Comparison of ENCODE assay signal across 12 cellular contexts in the genomic region with DNA sequence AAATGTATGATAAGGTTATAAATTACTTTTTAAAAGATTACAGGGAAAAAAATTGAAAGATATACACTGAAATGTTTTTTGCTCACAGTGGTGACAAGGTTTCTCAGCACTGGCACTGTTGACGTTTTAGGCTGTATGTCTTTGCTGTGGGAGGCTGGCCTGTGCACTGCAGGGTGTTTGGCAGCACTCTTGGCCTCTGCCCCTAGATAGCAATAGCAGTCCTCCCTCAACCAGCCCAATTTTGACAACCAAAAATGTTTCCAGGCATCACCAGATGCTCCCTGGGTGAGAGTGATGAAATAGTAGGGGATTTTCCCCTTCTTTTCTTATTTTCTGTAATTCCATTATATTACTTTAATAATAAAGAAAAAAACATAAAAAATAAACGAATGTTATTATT. TPM values are rescaled to one million over a fixed set of nuclear protein-coding genes. Genes with fewer than 3 reads are reported as not detected.
DNase-seq lines count a peak whose midpoint lies in the region; ATAC-seq lines count a peak whose summit lies in the region.
"Had no signal": no experiment of that assay in that cellular context is flagged by ENCODE, and none has a peak within 500 bp of the region (broad histone marks: within the 10 kb centered on the region; RNA-seq: fewer than 3 reads in every experiment).

No MANE protein-coding gene starts in this region.

- H3K36me3 Mint-ChIP-seq in activated T-cell treated with anti-CD3 and anti-CD28 coated beads, Interleukin-2, amount 50 U/mL, for 4 hours (ENCODE audit: insufficient read depth): peaks cover 39% of the 10 kb centered on the region

- no peak for ATAC-seq in activated T-cell treated with anti-CD3 and anti-CD28 coated beads, Interleukin-2, amount 50 U/mL, for 4 hours
- ATAC-seq in HG03520 (IDR thresholded peaks at IDR 0.05; ENCODE audit: unreplicated experiment) (peak; percentile 28), GM18517 (IDR thresholded peaks at IDR 0.05; ENCODE audit: unreplicated experiment) (no peak)
- ATAC-seq in stimulated activated naive CD8-positive, alpha-beta T cell treated with anti-CD3 and anti-CD28 coated beads, Interleukin-15, Interleukin-2, amounts not matched to agents 100 U/mL and 50 U/mL, for 24 hours: peak; percentile 24

- H3K9ac ChIP-seq in adipocyte (ENCODE audit: low read length): no peak overlapping the region

- H3K9me3 ChIP-seq in adipocyte (ENCODE audit: control insufficient read depth, low read length): no peaks in the 10 kb centered on the region

- peaks cover 72% of the 10 kb centered on the region for H3K4me1 Mint-ChIP-seq in activated T-cell treated with anti-CD3 and anti-CD28 coated beads, Interleukin-2, amount 50 U/mL, for 4 hours (ENCODE audit: low read depth)

- no peaks in the 10 kb centered on the region for H3K27me3 ChIP-seq in adipocyte (replicated peaks; ENCODE audit: control insufficient read depth, insufficient read depth, low read length)

- no peaks in the 10 kb centered on the region for H3K27me3 Mint-ChIP-seq in activated T-cell treated with anti-CD3 and anti-CD28 coated beads, Interleukin-2, amount 50 U/mL, for 4 hours (ENCODE audit: low read depth)

- H3K4me3 ChIP-seq in adipocyte (ENCODE audit: low read length): no peak overlapping the region
- H3K4me3 ChIP-seq: SK-N-MC had no signal

- peaks cover 20% of the 10 kb centered on the region for H3K4me1 ChIP-seq in adipocyte (ENCODE audit: control insufficient read depth, insufficient read depth, low read length)

- no peaks in the 10 kb centered on the region for H3K36me3 ChIP-seq in adipocyte (ENCODE audit: control insufficient read depth, insufficient read depth, low read length, severe bottlenecking)

- no peaks in the 10 kb centered on the region for H3K9me3 Mint-ChIP-seq in activated T-cell treated with anti-CD3 and anti-CD28 coated beads, Interleukin-2, amount 50 U/mL, for 4 hours

- peak overlapping the region; percentile 75 for H3K4me3 Mint-ChIP-seq in activated T-cell treated with anti-CD3 and anti-CD28 coated beads, Interleukin-2, amount 50 U/mL, for 4 hours

- no peak for DNase-seq in activated T-cell treated with anti-CD3 and anti-CD28 coated beads, Interleukin-2, amount 50 U/mL, for 4 hours
- no peak for DNase-seq in activated T-cell treated with anti-CD3 and anti-CD28 coated beads for 4 hours
- peak; percentile 31 for DNase-seq in adipocyte (ENCODE audit: low read depth)
- peak; percentile 36 for DNase-seq in stimulated activated naive CD8-positive, alpha-beta T cell treated with anti-CD3 and anti-CD28 coated beads, Interleukin-15, Interleukin-2, amounts not matched to agents 100 U/mL and 50 U/mL, for 24 hours
- no peak for DNase-seq in RPMI8226
- no peak for DNase-seq in mucosa of gallbladder (ENCODE audit: low spot score)
- DNase-seq: activated CD8-positive, alpha-beta memory T cell treated with anti-CD3 and anti-CD28 coated beads, Interleukin-2, amount 50 U/mL, for 4 hours; Karpas-422; small intestine had no signal

RNA-seq across cellular contexts. Expression of a gene that starts 3.3 kb away (rescaled TPM):
- total RNA-seq in activated T-cell treated with anti-CD3 and anti-CD28 coated beads, Interleukin-2, amount 50 U/mL, for 4 hours: 10 to 100 TPM; 33.7 to 58.4 (median 42.1) TPM
- total RNA-seq in mucosa of gallbladder: 2.3 TPM

RNA-seq across cellular contexts. Expression of a gene that starts 15.9 kb away (rescaled TPM):
- total RNA-seq in activated T-cell treated with anti-CD3 and anti-CD28 coated beads, Interleukin-2, amount 50 U/mL, for 4 hours: 10 to 100 TPM; 23.7 to 45.3 (median 30.9) TPM
- 21.3 TPM for total RNA-seq in mucosa of gallbladder

RNA-seq across cellular contexts. Expression of a gene that starts 56.7 kb away (rescaled TPM):
- under 1 TPM in 2 of 3 donors, not detected in 1; 0.11 to 0.60 TPM for total RNA-seq in activated T-cell treated with anti-CD3 and anti-CD28 coated beads, Interleukin-2, amount 50 U/mL, for 4 hours
- total RNA-seq in mucosa of gallbladder: 0.95 TPM

Comparison
In these comparisons a context has a peak if more than half of its experiments do, and no peak if none do; other contexts are left out.
1. ATAC-seq: peak in HG03520 (single experiment) and stimulated activated naive CD8-positive, alpha-beta T cell treated with anti-CD3 and anti-CD28 coated beads, Interleukin-15, Interleukin-2, amounts not matched to agents 100 U/mL and 50 U/mL, for 24 hours (single experiment); none in activated T-cell treated with anti-CD3 and anti-CD28 coated beads, Interleukin-2, amount 50 U/mL, for 4 hours (0 of 2) and GM18517 (single experiment).
2. DNase-seq: peak in adipocyte (single experiment) and stimulated activated naive CD8-positive, alpha-beta T cell treated with anti-CD3 and anti-CD28 coated beads, Interleukin-15, Interleukin-2, amounts not matched to agents 100 U/mL and 50 U/mL, for 24 hours (single experiment); none in activated T-cell treated with anti-CD3 and anti-CD28 coated beads, Interleukin-2, amount 50 U/mL, for 4 hours (single experiment), activated T-cell treated with anti-CD3 and anti-CD28 coated beads for 4 hours (single experiment), RPMI8226 (single experiment) and mucosa of gallbladder (single experiment).
3. RNA of a gene that starts 3.3 kb away (total RNA-seq): 33.7 to 58.4 TPM in activated T-cell treated with anti-CD3 and anti-CD28 coated beads, Interleukin-2, amount 50 U/mL, for 4 hours; 2.3 TPM in mucosa of gallbladder (single experiment); every median in the first group is over 10 times any median in the second.